11 cellular contexts compared by ENCODE assay signal in genomic region chr1:53341521-53341895, GRCh38.
"Had no signal": no experiment of that assay in that cellular context is flagged by ENCODE, and none has a peak within 500 bp of the region (broad histone marks: within the 10 kb centered on the region; RNA-seq: fewer than 3 reads in every experiment).

No MANE protein-coding gene starts in this region.

- H3K27me3 ChIP-seq: hepatocyte, right atrium auricular region, upper lobe of left lung had no signal

- H3K36me3 ChIP-seq: adrenal gland, lower lobe of right lung, right atrium auricular region, upper lobe of left lung had no signal

- H3K4me1 ChIP-seq: adrenal gland, lower lobe of right lung, right atrium auricular region, upper lobe of left lung had no signal

- H3K4me3 ChIP-seq: adrenal gland, hepatocyte, lower lobe of right lung, right atrium auricular region, upper lobe of left lung had no signal

- DNase-seq: caudate nucleus; effector memory CD8-positive, alpha-beta T cell; lower lobe of right lung; naive thymus-derived CD4-positive, alpha-beta T cell; SHP77 treated with DMSO at 0.1 percent for 48 hours; stimulated activated naive B cell treated with anti-CD40 and anti-IgM and Interleukin-4, amounts not matched to agents 10 μg/mL and 1 μg/mL and 100 μg/mL, for 72 hours; upper lobe of left lung had no signal

- ATAC-seq: effector memory CD8-positive, alpha-beta T cell; naive thymus-derived CD4-positive, alpha-beta T cell; stimulated activated naive B cell treated with anti-CD40 and anti-IgM and Interleukin-4, amounts not matched to agents 10 μg/mL and 1 μg/mL and 100 μg/mL, for 72 hours had no signal

- H3K9me3 ChIP-seq: adrenal gland, lower lobe of right lung, right atrium auricular region, upper lobe of left lung had no signal

- H3K27ac ChIP-seq: adrenal gland, epithelial cell of prostate, hepatocyte, lower lobe of right lung, right atrium auricular region, upper lobe of left lung had no signal
